In genomic region chr15:82286475-82286874, GRCh38 we compare ENCODE assay signal across 9 cellular contexts. TPM values are rescaled to one million over a fixed set of nuclear protein-coding genes. Genes with fewer than 3 reads are reported as not detected.
DNase-seq lines count a peak whose midpoint lies in the region; ATAC-seq and TF ChIP-seq lines count a peak whose summit lies in the region.
"Not testable (repeated sequence)": the region's sequence is repeated elsewhere in the genome, so short reads cannot be mapped to it uniquely, and the experiment has no call there.
"Had no signal": no experiment of that assay in that cellular context is flagged by ENCODE, and none has a peak within 500 bp of the region (broad histone marks: within the 10 kb centered on the region; RNA-seq: fewer than 3 reads in every experiment).

No MANE protein-coding gene starts in this region.

- peaks cover 30% of the 10 kb centered on the region for H3K4me1 ChIP-seq in CD8-positive, alpha-beta memory T cell (ENCODE audit: insufficient read depth, low read length)
- H3K4me1 ChIP-seq in Peyer's patch, result not testable (repeated sequence)

- not testable (repeated sequence) for H3K27me3 ChIP-seq in CD8-positive, alpha-beta memory T cell (ENCODE audit: insufficient read depth, low read length, poor library complexity, severe bottlenecking); Peyer's patch

- DNase-seq in CD8-positive, alpha-beta memory T cell, result peak in 1 of 5 donors; percentile 19
- not testable (repeated sequence) for DNase-seq in Peyer's patch
- DNase-seq in naive B cell, result peak; percentile 29

- H3K9me3 ChIP-seq in CD8-positive, alpha-beta memory T cell (ENCODE audit: low read length); Peyer's patch: not testable (repeated sequence)

- H3K4me3 ChIP-seq in CD8-positive, alpha-beta memory T cell (ENCODE audit: low read length), result peak overlapping the region; percentile 15
- H3K4me3 ChIP-seq in Peyer's patch, result not testable (repeated sequence)

- not testable (repeated sequence) for H3K27ac ChIP-seq in CD8-positive, alpha-beta memory T cell (ENCODE audit: low read depth, low read length)
- H3K27ac ChIP-seq in Peyer's patch, result peak overlapping the region in 3 of 4 donors; percentile 10 to 55 (median 26)

- POLR2A ChIA-PET in CD8-positive, alpha-beta memory T cell (lab: Charles Lee), result interaction anchor here (1.3 kb wide), 1 partner anchor 12 kb away, joined by 4 read pairs; no protein-coding TSS in a partner anchor

- TF ChIP-seq CTCF in Peyer's patch (IDR thresholded peaks at IDR 0.05), result not testable (repeated sequence)

- peaks cover 0 to 11% (median 0%) of the 10 kb centered on the region in 3 donors for H3K36me3 Mint-ChIP-seq in CD8-positive, alpha-beta memory T cell
- H3K36me3 Mint-ChIP-seq in activated T-helper 17 cell treated with anti-CD3 and anti-CD28 coated beads, Interleukin-2, amount 50 U/mL, for 72 hours (ENCODE audit: low read depth), result not testable (repeated sequence)
- peaks cover 9 to 18% of the 10 kb centered on the region in 2 donors for H3K36me3 Mint-ChIP-seq in naive B cell

- H3K27me3 Mint-ChIP-seq in CD8-positive, alpha-beta memory T cell; activated T-helper 17 cell treated with anti-CD3 and anti-CD28 coated beads, Interleukin-2, amount 50 U/mL, for 72 hours; naive B cell: not testable (repeated sequence)

- H3K36me3 ChIP-seq in CD8-positive, alpha-beta memory T cell (ENCODE audit: insufficient read depth, low read length); Peyer's patch: not testable (repeated sequence)

- peaks cover 4 to 19% (median 10%) of the 10 kb centered on the region in 5 donors for H3K9me3 Mint-ChIP-seq in CD8-positive, alpha-beta memory T cell
- H3K9me3 Mint-ChIP-seq in activated T-helper 17 cell treated with anti-CD3 and anti-CD28 coated beads, Interleukin-2, amount 50 U/mL, for 72 hours, result not testable (repeated sequence)
- peaks cover 3 to 21% (median 14%) of the 10 kb centered on the region in 7 donors for H3K9me3 Mint-ChIP-seq in naive B cell

- peak overlapping the region; percentile 26 to 93 (median 73) for H3K27ac Mint-ChIP-seq in CD8-positive, alpha-beta memory T cell
- H3K27ac Mint-ChIP-seq in activated T-helper 17 cell treated with anti-CD3 and anti-CD28 coated beads, Interleukin-2, amount 50 U/mL, for 72 hours, result peak overlapping the region; percentile 83
- H3K27ac Mint-ChIP-seq in naive B cell, result peak overlapping the region in 5 of 6 donors; percentile 14 to 78 (median 39)

- not testable (repeated sequence) for TF ChIP-seq POLR2A in Peyer's patch (IDR thresholded peaks at IDR 0.05)

- ATAC-seq in GM19035 (IDR thresholded peaks at IDR 0.05; ENCODE audit: unreplicated experiment) (peak; percentile 87), GM21528 (IDR thresholded peaks at IDR 0.05; ENCODE audit: low FRiP score, unreplicated experiment) (peak; percentile 86), HG02938 (IDR thresholded peaks at IDR 0.05; ENCODE audit: unreplicated experiment) (peak; percentile 97), HG03378 (IDR thresholded peaks at IDR 0.05; ENCODE audit: unreplicated experiment) (peak; percentile 92), naive B cell (ENCODE audit: low read depth in 2 of 2) (peak; percentile 77 to 80)
- peak; percentile 91 for ATAC-seq in activated T-helper 17 cell treated with anti-CD3 and anti-CD28 coated beads, Interleukin-2, amount 50 U/mL, for 72 hours (replicated peaks)

- peak overlapping the region; percentile 2 to 76 (median 60) for H3K4me3 Mint-ChIP-seq in CD8-positive, alpha-beta memory T cell
- H3K4me3 Mint-ChIP-seq in activated T-helper 17 cell treated with anti-CD3 and anti-CD28 coated beads, Interleukin-2, amount 50 U/mL, for 72 hours, result peak overlapping the region; percentile 70
- peak overlapping the region in 7 of 8 donors; percentile 0 to 80 (median 57) for H3K4me3 Mint-ChIP-seq in naive B cell

- CTCF ChIA-PET in CD8-positive, alpha-beta memory T cell (lab: Charles Lee), result not testable (repeated sequence)

- H3K4me1 Mint-ChIP-seq in CD8-positive, alpha-beta memory T cell, result peaks cover 35 to 49% (median 49%) of the 10 kb centered on the region in 3 donors
- H3K4me1 Mint-ChIP-seq in activated T-helper 17 cell treated with anti-CD3 and anti-CD28 coated beads, Interleukin-2, amount 50 U/mL, for 72 hours, result peaks cover 23% of the 10 kb centered on the region
- peaks cover 19 to 24% (median 21%) of the 10 kb centered on the region in 3 donors for H3K4me1 Mint-ChIP-seq in naive B cell

RNA-seq across cellular contexts. Expression of gene SAXO2, which starts 23.9 kb away (rescaled TPM):
- 1 to 10 TPM in 1 of 2 experiments, under 1 TPM in 1; 0.97 to 1.6 TPM for total RNA-seq in CD8-positive, alpha-beta memory T cell
- polyA plus RNA-seq in CD8-positive, alpha-beta memory T cell, result 1.9 TPM
- 1 to 10 TPM in 1 of 4 donors, not detected in 3; 5.0 TPM for total RNA-seq in Peyer's patch
- total RNA-seq in activated T-helper 17 cell treated with anti-CD3 and anti-CD28 coated beads, Interleukin-2, amount 50 U/mL, for 72 hours, result not detected
- polyA plus RNA-seq in naive B cell (ENCODE audit: low read depth in 6 of 6), result 10 to 100 TPM in 1 of 6 donors, 1 to 10 TPM in 4, under 1 TPM in 1; 0.80 to 24.0 (median 4.4) TPM
- total RNA-seq: glomerular endothelial cell had no signal

RNA-seq across cellular contexts. Expression of gene EFL1, which starts 23.9 kb away (rescaled TPM):
- 10 to 100 TPM; 22.1 to 22.2 TPM for total RNA-seq in CD8-positive, alpha-beta memory T cell
- 18.3 TPM for polyA plus RNA-seq in CD8-positive, alpha-beta memory T cell
- total RNA-seq in Peyer's patch, result 10 to 100 TPM; 32.2 to 43.9 (median 40.0) TPM
- total RNA-seq in activated T-helper 17 cell treated with anti-CD3 and anti-CD28 coated beads, Interleukin-2, amount 50 U/mL, for 72 hours, result 10 to 100 TPM; 24.3 to 32.5 TPM
- 10 to 100 TPM; 17.7 to 43.0 (median 23.7) TPM for polyA plus RNA-seq in naive B cell (ENCODE audit: low read depth in 6 of 6)
